13 cellular contexts compared by ENCODE assay signal in the genomic region with DNA sequence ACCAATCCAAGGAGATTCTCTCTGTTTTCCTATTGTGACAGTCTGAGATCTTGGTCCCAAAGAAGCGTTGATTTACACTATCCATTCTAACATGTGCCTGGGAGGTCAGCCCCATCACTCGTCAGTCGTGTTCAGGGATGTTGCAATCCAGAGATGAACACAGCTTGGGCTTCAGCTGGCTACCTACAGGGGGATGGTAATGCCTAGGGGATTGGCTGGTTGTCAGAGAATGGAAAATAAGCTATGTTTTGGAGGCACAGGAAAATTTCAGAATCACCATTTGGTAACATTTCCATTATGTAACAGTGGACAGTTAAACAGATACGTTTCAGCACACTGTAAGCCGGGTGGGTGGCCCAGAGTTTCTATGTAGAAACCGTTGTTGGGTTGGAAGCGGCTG.
"Had no signal": no experiment of that assay in that cellular context is flagged by ENCODE, and none has a peak within 500 bp of the region (broad histone marks: within the 10 kb centered on the region; RNA-seq: fewer than 3 reads in every experiment).

No MANE protein-coding gene starts in this region.

- H3K27me3 ChIP-seq: colonic mucosa, foreskin keratinocyte, right atrium auricular region, testis had no signal

- H3K9ac ChIP-seq: neural progenitor cell had no signal

- H3K27ac ChIP-seq: colonic mucosa, esophagus muscularis mucosa, foreskin keratinocyte, gastroesophageal sphincter, heart left ventricle, hepatocyte, neural progenitor cell, prostate gland, right atrium auricular region, sigmoid colon, testis, tibial artery had no signal

- H3K4me1 ChIP-seq: colonic mucosa, esophagus muscularis mucosa, foreskin keratinocyte, heart left ventricle, prostate gland, right atrium auricular region, sigmoid colon, testis, tibial artery had no signal

- H3K9me3 ChIP-seq: colonic mucosa, esophagus muscularis mucosa, gastroesophageal sphincter, heart left ventricle, prostate gland, right atrium auricular region, sigmoid colon, testis, tibial artery had no signal

- H3K4me2 ChIP-seq: hepatocyte, neural progenitor cell had no signal

- H2AFZ ChIP-seq: hepatocyte, neural progenitor cell had no signal

- H3K36me3 ChIP-seq: colonic mucosa, esophagus muscularis mucosa, gastroesophageal sphincter, heart left ventricle, neural progenitor cell, prostate gland, right atrium auricular region, sigmoid colon, tibial artery had no signal

- H3K4me3 ChIP-seq: colonic mucosa, esophagus muscularis mucosa, gastroesophageal sphincter, heart left ventricle, hepatocyte, lung, neural progenitor cell, prostate gland, right atrium auricular region, sigmoid colon, testis, tibial artery had no signal
